In genomic region chr10:14185501-14186045, GRCh38 we compare ENCODE assay signal across 1 cellular context.
TF ChIP-seq lines count a peak whose summit lies in the region.

No MANE protein-coding gene starts in this region.

TF ChIP-seq in K562, 482 proteins besides CTCF, POLR2A, EP300 and RAD21 (continued from another document and continues in another):
- TF ChIP-seq BCLAF1 (IDR thresholded peaks at IDR 0.05; ENCODE audit: borderline replicate concordance in 1 of 2, control insufficient read depth in 1 of 2, low read depth in 2 of 2, low read length in 1 of 2) (peak; percentile 83 to 99; a peak in 3 of 4 replicates), ZNF311 (CRISPR knock-in tag; IDR thresholded peaks at IDR 0.05) (no peak), HMGXB4 (CRISPR knock-in tag; IDR thresholded peaks at IDR 0.05) (peak; percentile 87), PRDM10 (IDR thresholded peaks at IDR 0.05; ENCODE audit: partially characterized antibody) (peak; percentile 12), ZSCAN29 (IDR thresholded peaks at IDR 0.05) (peak; percentile 71; the same call in 1 of the 2 replicates), ZNF79 (CRISPR knock-in tag; IDR thresholded peaks at IDR 0.05; ENCODE audit: low read depth) (no peak), MLLT1 (IDR thresholded peaks at IDR 0.05) (peak; percentile 84 to 94), SIX5 (IDR thresholded peaks at IDR 0.05; ENCODE audit: borderline replicate concordance in 1 of 2, insufficient read depth in 1 of 2, low read depth in 1 of 2, low read length in 2 of 2) (no peak; a peak in 1 of 4 replicates), NFRKB (IDR thresholded peaks at IDR 0.05; ENCODE audit: low read depth) (no peak), CAMTA2 (CRISPR knock-in tag; conservative IDR thresholded peaks at IDR 0.05) (peak; percentile 98), ZMIZ1 (IDR thresholded peaks at IDR 0.05; ENCODE audit: low read depth in 2 of 2, low read length in 2 of 2) (peak in 1 of 2 experiments; percentile 99; a peak in 2 of 4 replicates), MYC (IDR thresholded peaks at IDR 0.05; ENCODE audit: low read depth, low read length) (no peak), MYC (CRISPR knock-in tag; IDR thresholded peaks at IDR 0.05; ENCODE audit: borderline replicate concordance, low read depth) (peak; percentile 73; the same call in 1 of the 2 replicates), HINFP (tag; conservative IDR thresholded peaks at IDR 0.05; ENCODE audit: low read depth) (no peak), ZNF280B (CRISPR knock-in tag; IDR thresholded peaks at IDR 0.05) (peak; percentile 68; the same call in 1 of the 2 replicates), DPF2 (IDR thresholded peaks at IDR 0.05) (no peak), ADNP (tag; IDR thresholded peaks at IDR 0.05) (no peak), RNF219 (CRISPR knock-in tag; IDR thresholded peaks at IDR 0.05) (peak; percentile 82; the same call in 1 of the 2 replicates), MITF (IDR thresholded peaks at IDR 0.05) (no peak), PHF8 (IDR thresholded peaks at IDR 0.05; ENCODE audit: borderline replicate concordance, low read length) (no peak), USF1 (CRISPR knock-in tag; IDR thresholded peaks at IDR 0.05) (no peak), CCNT2 (IDR thresholded peaks at IDR 0.05; ENCODE audit: borderline replicate concordance, extremely low read depth, insufficient read length, low read depth, low read length) (no peak), SIN3A (IDR thresholded peaks at IDR 0.05; ENCODE audit: borderline replicate concordance in 2 of 2, control insufficient read depth in 1 of 2, low read depth in 2 of 2, low read length in 2 of 2) (peak; percentile 95), ZNF444 (CRISPR knock-in tag; IDR thresholded peaks at IDR 0.05) (peak; percentile 96), PREB (CRISPR knock-in tag; IDR thresholded peaks at IDR 0.05) (peak; percentile 95; the same call in 1 of the 2 replicates), U2AF1 (optimal IDR thresholded peaks at IDR 0.05; ENCODE audit: low read depth, low read length) (no peak), ZNF445 (CRISPR knock-in tag; IDR thresholded peaks at IDR 0.05; ENCODE audit: low read depth) (peak; percentile 98), ZBTB17 (CRISPR knock-in tag; IDR thresholded peaks at IDR 0.05) (peak; percentile 95)
